In the genomic region with DNA sequence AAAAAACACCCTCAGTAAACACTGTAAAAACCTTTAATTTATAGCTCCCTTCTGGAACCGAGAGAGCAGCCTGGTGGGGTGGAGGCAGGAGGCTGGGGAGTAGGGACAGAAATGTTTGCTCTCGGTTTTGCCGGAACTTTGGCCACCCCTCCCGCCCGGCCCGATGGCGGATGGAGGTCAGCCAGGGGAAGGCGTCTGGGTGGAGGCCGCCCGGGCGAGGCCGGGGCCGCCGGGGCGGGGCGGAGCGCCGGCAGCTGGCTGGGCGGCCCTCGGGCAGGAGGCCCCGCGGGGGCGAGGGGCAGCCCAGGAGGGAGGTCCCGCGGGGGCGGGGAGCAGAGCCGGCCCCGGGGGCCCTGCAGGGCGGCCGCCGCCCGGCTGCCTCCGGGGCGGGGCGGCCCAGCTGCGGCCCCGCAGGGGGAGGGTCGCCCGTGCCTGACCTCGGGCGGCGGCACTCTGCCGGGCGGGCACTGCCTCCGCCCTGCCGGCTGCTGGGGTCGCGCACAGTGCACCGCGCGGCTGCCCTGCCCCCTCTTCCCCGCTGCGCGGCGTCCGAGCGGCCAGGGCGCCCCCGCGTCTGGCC, we compare ENCODE assay signal across 8 cellular contexts. TPM values are rescaled to one million over a fixed set of nuclear protein-coding genes. Genes with fewer than 3 reads are reported as not detected.
DNase-seq lines count a peak whose midpoint lies in the region; ATAC-seq, FAIRE-seq and TF ChIP-seq lines count a peak whose summit lies in the region.

No MANE protein-coding gene starts in this region.

- SMC1A ChIA-PET in GM12878 (lab: Charles Lee; ENCODE audit: uncharacterized antibody, unreplicated experiment) = interaction anchor here (0.5 to 1.8 kb wide), 8 partner anchors 10 to 1889 kb away, joined by 3 to 11 read pairs (median 4); no protein-coding TSS in a partner anchor

- H3K27me3 ChIP-seq in GM12878 (replicated peaks in 1 of 2; ENCODE audit: control insufficient read depth in 2 of 2, insufficient read depth in 2 of 2, low read length in 1 of 2) (no peaks in the 10 kb centered on the region), iPS-15b (ENCODE audit: control insufficient read depth, insufficient read depth, low read length) (no peaks in the 10 kb centered on the region), skeletal muscle satellite cell (ENCODE audit: control insufficient read depth, insufficient read depth, low read length) (no peaks in the 10 kb centered on the region)

- H3K36me3 ChIP-seq in GM12878 (ENCODE audit: control insufficient read depth in 2 of 2, insufficient read depth in 2 of 2, low read length in 1 of 2) (peaks cover 0 to 4% of the 10 kb centered on the region in 2 experiments; a peak in 2 of 4 replicates), iPS-15b (ENCODE audit: control insufficient read depth, insufficient read depth, low read length) (peaks cover 5% of the 10 kb centered on the region), skeletal muscle satellite cell (ENCODE audit: insufficient read depth, low read length) (peaks cover 21% of the 10 kb centered on the region)

- 2% methylated on average over 23 of the region's 60 CpGs for WGBS in GM12878 (ENCODE audit: insufficient coverage, insufficient replicate concordance, low lambda C conversion rate, missing lambda C conversion rate)

- no peak for TF ChIP-seq CTCF in GM12878 (IDR thresholded peaks at IDR 0.05 in 2 of 3, conservative IDR thresholded peaks at IDR 0.05 in 1 of 3; ENCODE audit: control insufficient read depth in 2 of 3, extremely low read depth in 1 of 3, insufficient read depth in 1 of 3, low read depth in 3 of 3, low read length in 3 of 3)

- no peaks in the 10 kb centered on the region for H4K20me1 ChIP-seq in GM12878 (ENCODE audit: control insufficient read depth, insufficient read depth)

- peaks cover 25% of the 10 kb centered on the region for H3K79me2 ChIP-seq in GM12878 (ENCODE audit: control insufficient read depth, insufficient read depth, low read length)

- in situ Hi-C loops in GM12878 (cut with MboI) = no loop called here

- ATAC-seq in GM21737 (IDR thresholded peaks at IDR 0.05; ENCODE audit: unreplicated experiment) = peak; percentile 40
- ATAC-seq in GM12878 = peak; percentile 55

- H3K4me2 ChIP-seq in GM12878 (ENCODE audit: control insufficient read depth, insufficient read depth) (peak overlapping the region; percentile 97), skeletal muscle satellite cell (ENCODE audit: low read length) (peak overlapping the region; percentile 98)

- peak; percentile 59 for TF ChIP-seq POLR2A in GM12878 (IDR thresholded peaks at IDR 0.05; ENCODE audit: low read depth, low read length)

- H3K4me3 ChIP-seq in GM12878 = peak overlapping the region; percentile 72
- peak overlapping the region; percentile 71 for H3K4me3 ChIP-seq in iPS-15b (ENCODE audit: low read depth, low read length)
- H3K4me3 ChIP-seq in skeletal muscle satellite cell (ENCODE audit: low read length) = peak overlapping the region; percentile 72

- H3K9me3 ChIP-seq in GM12878 (replicated peaks; ENCODE audit: control insufficient read depth, insufficient read depth, low read length) (no peaks in the 10 kb centered on the region), iPS-15b (ENCODE audit: control insufficient read depth, insufficient read depth, low read length) (no peaks in the 10 kb centered on the region), skeletal muscle satellite cell (replicated peaks; ENCODE audit: low read length) (no peaks in the 10 kb centered on the region)

- TF ChIP-seq RAD21 in GM12878 (IDR thresholded peaks at IDR 0.05; ENCODE audit: insufficient read depth, low read depth, low read length) = no peak

- RAD21 ChIA-PET in GM12878 (lab: Charles Lee; ENCODE audit: unreplicated experiment) = interaction anchor here (0.6 to 1.9 kb wide), 12 partner anchors 9 to 1440 kb away, joined by 3 to 5 read pairs (median 4); no protein-coding TSS in a partner anchor

- peak; percentile 62 for DNase-seq in GM04504 (ENCODE audit: low read depth)
- peak; percentile 40 for DNase-seq in KG1 (lab: John Stamatoyannopoulos, UW)
- peak; percentile 27 to 70 (median 47) for DNase-seq in T-helper 1 cell
- no peak for DNase-seq in GM12878 (ENCODE audit: low read depth, low spot score)
- no peak for DNase-seq in SK-N-DZ (ENCODE audit: low spot score)

- H3K9ac ChIP-seq in GM12878 (ENCODE audit: control insufficient read depth, insufficient read depth, low read length) (peak overlapping the region; percentile 83), iPS-15b (ENCODE audit: low read depth, low read length) (peak overlapping the region; percentile 77), skeletal muscle satellite cell (ENCODE audit: low read depth, low read length) (peak overlapping the region; percentile 92)

- FAIRE-seq in GM12878 (lab: Jason Lieb, UNC) = no peak

- no peak; a peak in 1 of 4 replicates for TF ChIP-seq EP300 in GM12878 (IDR thresholded peaks at IDR 0.05; ENCODE audit: borderline replicate concordance in 1 of 2, control insufficient read depth in 1 of 2, low read depth in 2 of 2, low read length in 2 of 2)

- H2AFZ ChIP-seq in GM12878 (ENCODE audit: control insufficient read depth, low read depth, low read length) = peak overlapping the region; percentile 77

- CTCF ChIA-PET in GM12878 (lab: Yijun Ruan, JAX) = interaction anchor here (0.6 to 1.6 kb wide), 7 partner anchors 13 to 55 kb away, joined by 3 to 7 read pairs (median 3); no protein-coding TSS in a partner anchor

- peaks cover 38% of the 10 kb centered on the region for H3K4me1 ChIP-seq in GM12878 (ENCODE audit: control insufficient read depth, insufficient read depth, low read length)
- H3K4me1 ChIP-seq in iPS-15b (ENCODE audit: control insufficient read depth, insufficient read depth, low read length) = peaks cover 13% of the 10 kb centered on the region
- peaks cover 31% of the 10 kb centered on the region for H3K4me1 ChIP-seq in skeletal muscle satellite cell (ENCODE audit: control insufficient read depth, insufficient read depth, low read length)

- POLR2A ChIA-PET in GM12878 (lab: Charles Lee) = interaction anchor here (0.7 to 0.8 kb wide), 2 partner anchors 168 to 513 kb away, joined by 3 to 4 read pairs; a partner anchor contains a TSS

- intact Hi-C loops in GM12878 (cut with micrococcal nuclease; ENCODE audit: unreplicated experiment) = loop anchor here (1.0 to 10.0 kb wide), 8 partner anchors 25 to 1451 kb away; a partner anchor contains a TSS

- BruUV-seq in GM12878 (replicated peaks; lab: Mats Ljungman, UMichigan) = no TSS peak

- peak overlapping the region; percentile 96 for H3K27ac ChIP-seq in GM12878 (ENCODE audit: control insufficient read depth, insufficient read depth)

TF ChIP-seq in GM12878, 131 proteins besides CTCF, POLR2A, EP300 and RAD21 (continues in another document):
- TF ChIP-seq, protein P1, sequence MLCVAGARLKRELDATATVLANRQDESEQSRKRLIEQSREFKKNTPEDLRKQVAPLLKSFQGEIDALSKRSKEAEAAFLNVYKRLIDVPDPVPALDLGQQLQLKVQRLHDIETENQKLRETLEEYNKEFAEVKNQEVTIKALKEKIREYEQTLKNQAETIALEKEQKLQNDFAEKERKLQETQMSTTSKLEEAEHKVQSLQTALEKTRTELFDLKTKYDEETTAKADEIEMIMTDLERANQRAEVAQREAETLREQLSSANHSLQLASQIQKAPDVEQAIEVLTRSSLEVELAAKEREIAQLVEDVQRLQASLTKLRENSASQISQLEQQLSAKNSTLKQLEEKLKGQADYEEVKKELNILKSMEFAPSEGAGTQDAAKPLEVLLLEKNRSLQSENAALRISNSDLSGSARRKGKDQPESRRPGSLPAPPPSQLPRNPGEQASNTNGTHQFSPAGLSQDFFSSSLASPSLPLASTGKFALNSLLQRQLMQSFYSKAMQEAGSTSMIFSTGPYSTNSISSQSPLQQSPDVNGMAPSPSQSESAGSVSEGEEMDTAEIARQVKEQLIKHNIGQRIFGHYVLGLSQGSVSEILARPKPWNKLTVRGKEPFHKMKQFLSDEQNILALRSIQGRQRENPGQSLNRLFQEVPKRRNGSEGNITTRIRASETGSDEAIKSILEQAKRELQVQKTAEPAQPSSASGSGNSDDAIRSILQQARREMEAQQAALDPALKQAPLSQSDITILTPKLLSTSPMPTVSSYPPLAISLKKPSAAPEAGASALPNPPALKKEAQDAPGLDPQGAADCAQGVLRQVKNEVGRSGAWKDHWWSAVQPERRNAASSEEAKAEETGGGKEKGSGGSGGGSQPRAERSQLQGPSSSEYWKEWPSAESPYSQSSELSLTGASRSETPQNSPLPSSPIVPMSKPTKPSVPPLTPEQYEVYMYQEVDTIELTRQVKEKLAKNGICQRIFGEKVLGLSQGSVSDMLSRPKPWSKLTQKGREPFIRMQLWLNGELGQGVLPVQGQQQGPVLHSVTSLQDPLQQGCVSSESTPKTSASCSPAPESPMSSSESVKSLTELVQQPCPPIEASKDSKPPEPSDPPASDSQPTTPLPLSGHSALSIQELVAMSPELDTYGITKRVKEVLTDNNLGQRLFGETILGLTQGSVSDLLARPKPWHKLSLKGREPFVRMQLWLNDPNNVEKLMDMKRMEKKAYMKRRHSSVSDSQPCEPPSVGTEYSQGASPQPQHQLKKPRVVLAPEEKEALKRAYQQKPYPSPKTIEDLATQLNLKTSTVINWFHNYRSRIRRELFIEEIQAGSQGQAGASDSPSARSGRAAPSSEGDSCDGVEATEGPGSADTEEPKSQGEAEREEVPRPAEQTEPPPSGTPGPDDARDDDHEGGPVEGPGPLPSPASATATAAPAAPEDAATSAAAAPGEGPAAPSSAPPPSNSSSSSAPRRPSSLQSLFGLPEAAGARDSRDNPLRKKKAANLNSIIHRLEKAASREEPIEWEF (IDR thresholded peaks at IDR 0.05; ENCODE audit: insufficient replicate concordance, low read depth, low read length) = no peak

RNA-seq across cellular contexts. Expression of a gene that starts 0.8 kb away (rescaled TPM):
- 16.8 and 19.3 TPM in 2 replicates for total RNA-seq in GM12878 (2013; cell fraction: nucleolus; rRNA removed)
- total RNA-seq in GM12878 (2014; rRNA removed) (10.5 and 14.7 TPM in 2 replicates), GM12878 (2014; rRNA removed; fragmentation: Illumina TruSeq; extraction: Trizol) (13.6 and 14.7 TPM in 2 replicates), GM12878 (2021) (14.4 and 14.8 TPM in 2 replicates)
- 6.3 TPM for polyA plus RNA-seq in GM12878 (2011; ENCODE audit: low read depth)
- polyA plus RNA-seq in GM12878 (2011; rRNA removed) (4.7 and 6.5 TPM in 2 replicates), GM12878 (2014; fragmentation: Illumina TruSeq; extraction: Trizol) (6.0 and 9.3 TPM in 2 replicates), GM12878 (2014; fragmentation: Nextera tagmentation; extraction: Ambion mirVana) (1 to 10 TPM; 2.7 to 5.7 TPM), GM12878 (2014; rRNA removed) (5.1 and 5.9 TPM in 2 replicates), GM12878 (2016; fragmentation: Nextera tagmentation; extraction: Ambion mirVana) (1 to 10 TPM; 7.4 TPM)
- 2.1 and 2.5 TPM in 2 replicates for polyA plus RNA-seq in GM12878 (2011; cell fraction: cytosol; rRNA removed)
- 3.5 and 4.9 TPM in 2 replicates for polyA plus RNA-seq in GM12878 (2011; cell fraction: nucleus; rRNA removed)
- 6.3 and 10.8 TPM in 2 replicates for polyA plus RNA-seq in GM12878 (2012)
- 16.0 and 24.9 TPM in 2 replicates for polyA minus RNA-seq in GM12878 (2011; rRNA and poly(A)+ RNA removed)
- polyA minus RNA-seq in GM12878 (2011; cell fraction: cytosol; rRNA and poly(A)+ RNA removed) = 6.8 and 8.6 TPM in 2 replicates
- 3.5 and 5.7 TPM in 2 replicates for polyA minus RNA-seq in GM12878 (2011; cell fraction: nucleus; rRNA and poly(A)+ RNA removed)
- 27.1 and 28.4 TPM in 2 replicates for total RNA-seq in skeletal muscle satellite cell (2012; rRNA removed)
- polyA plus RNA-seq in SK-N-DZ (2014; cell fraction: cytosol; rRNA removed) = 18.7 and 19.2 TPM in 2 replicates
- 19.8 and 27.6 TPM in 2 replicates for polyA plus RNA-seq in SK-N-DZ (2014; cell fraction: nucleus; rRNA removed)

Comparison
In these comparisons a context has a peak if more than half of its experiments do, and no peak if none do; other contexts are left out.
1. DNase-seq: peak in GM04504 (single experiment), KG1 (single experiment) and T-helper 1 cell (5 of 5); none in GM12878 (single experiment) and SK-N-DZ (single experiment).
2. Peak in every context shown above with its lines, with median percentiles within 50 percentile points of each other: H3K4me3 ChIP-seq and H3K9ac ChIP-seq.